15 cellular contexts compared by ENCODE assay signal in the genomic region with DNA sequence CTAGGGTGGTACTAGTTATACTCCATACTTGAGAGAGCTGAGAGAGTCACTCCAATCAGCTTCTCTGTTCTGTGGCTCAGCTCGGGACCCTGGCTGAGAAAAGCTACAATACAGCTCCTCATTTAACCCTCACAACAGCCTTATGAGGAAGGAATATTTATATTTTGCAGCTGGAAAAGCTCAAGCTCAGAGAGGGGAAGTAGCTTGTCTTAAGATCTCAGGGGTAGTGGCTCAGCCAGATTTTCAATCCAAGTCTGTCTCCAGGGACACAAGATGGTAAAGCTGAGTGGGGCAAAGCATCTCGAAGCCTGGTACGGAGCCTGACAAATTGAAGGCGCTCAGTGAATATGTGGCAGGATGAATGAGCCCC. TPM values are rescaled to one million over a fixed set of nuclear protein-coding genes. Genes with fewer than 3 reads are reported as not detected.
DNase-seq lines count a peak whose midpoint lies in the region; ATAC-seq and TF ChIP-seq lines count a peak whose summit lies in the region.
"Had no signal": no experiment of that assay in that cellular context is flagged by ENCODE, and none has a peak within 500 bp of the region (broad histone marks: within the 10 kb centered on the region; RNA-seq: fewer than 3 reads in every experiment).

No MANE protein-coding gene starts in this region.

- H3K9me3 Mint-ChIP-seq in activated CD8-positive, alpha-beta memory T cell treated with anti-CD3 and anti-CD28 coated beads, Interleukin-2, amount 10 ng/mL, durations not matched to agents 7 days and 5 days (ENCODE audit: low read depth): no peaks in the 10 kb centered on the region
- H3K9me3 Mint-ChIP-seq in T-helper 2 cell treated with Interferon-gamma antibody and Interleukin-4, amounts not matched to agents 5 μg/mL and 100 μg/mL, for 36 hours: no peaks in the 10 kb centered on the region

- in situ Hi-C loops in Panc1 (cut with HindIII; ENCODE audit: low pct_unique_long_range_greater_than_20kb, low sequenced_read_pairs): no loop called here

- intact Hi-C loops in Panc1 (cut with micrococcal nuclease; ENCODE audit: unreplicated experiment): no loop called here
- intact Hi-C loops in spleen (cut with DNase I; ENCODE audit: low total_unique reads): no loop called here

- H3K9me3 ChIP-seq in Panc1 (ENCODE audit: control insufficient read depth, insufficient read depth, low read depth, low read length) (no peaks in the 10 kb centered on the region), spleen (no peaks in the 10 kb centered on the region)
- H3K9me3 ChIP-seq: pancreas, tibial artery had no signal

- WGBS in spleen, 5 donors: 57 to 78% (median 70%) methylated on average over 4 of the region's 4 CpGs

- POLR2A ChIA-PET in Panc1 (lab: Charles Lee): no interaction called here

- H3K4me3 ChIP-seq in Panc1 (ENCODE audit: low read depth in 2 of 2, low read length in 2 of 2) (no peak overlapping the region), spleen (no peak overlapping the region)
- H3K4me3 ChIP-seq: lung, pancreas, tibial artery had no signal

- H3K4me1 ChIP-seq in Panc1 (ENCODE audit: control insufficient read depth, insufficient read depth, low read length): no peaks in the 10 kb centered on the region
- peaks cover 25 to 76% (median 54%) of the 10 kb centered on the region in 6 donors for H3K4me1 ChIP-seq in spleen

- no peak for ATAC-seq in activated CD8-positive, alpha-beta memory T cell treated with anti-CD3 and anti-CD28 coated beads, Interleukin-2, amount 10 ng/mL, durations not matched to agents 7 days and 5 days
- no peak for ATAC-seq in Panc1
- ATAC-seq: PC-3 had no signal

- no peaks in the 10 kb centered on the region for H3K27me3 Mint-ChIP-seq in activated CD8-positive, alpha-beta memory T cell treated with anti-CD3 and anti-CD28 coated beads, Interleukin-2, amount 10 ng/mL, durations not matched to agents 7 days and 5 days
- H3K27me3 Mint-ChIP-seq in T-helper 2 cell treated with Interferon-gamma antibody and Interleukin-4, amounts not matched to agents 5 μg/mL and 100 μg/mL, for 36 hours (ENCODE audit: low read depth): no peaks in the 10 kb centered on the region

- TF ChIP-seq CTCF in Panc1 (IDR thresholded peaks at IDR 0.05) (no peak), spleen (IDR thresholded peaks at IDR 0.05 in 8 of 11, conservative IDR thresholded peaks at IDR 0.05 in 3 of 11) (no peak)

- H3K36me3 ChIP-seq in Panc1 (ENCODE audit: control insufficient read depth, insufficient read depth, low read length) (peaks cover under 1% of the 10 kb centered on the region; the same call in 1 of the 2 replicates), spleen (peaks cover under 1 to 62% (median 13%) of the 10 kb centered on the region in 6 donors)

- H3K36me3 Mint-ChIP-seq in activated CD8-positive, alpha-beta memory T cell treated with anti-CD3 and anti-CD28 coated beads, Interleukin-2, amount 10 ng/mL, durations not matched to agents 7 days and 5 days: peaks cover 8% of the 10 kb centered on the region
- H3K36me3 Mint-ChIP-seq in T-helper 2 cell treated with Interferon-gamma antibody and Interleukin-4, amounts not matched to agents 5 μg/mL and 100 μg/mL, for 36 hours (ENCODE audit: low read depth): peaks cover 11% of the 10 kb centered on the region

- no peak for TF ChIP-seq POLR2A in spleen (IDR thresholded peaks at IDR 0.05)

- H3K27me3 ChIP-seq in Panc1 (ENCODE audit: control insufficient read depth, insufficient read depth, low read length): no peaks in the 10 kb centered on the region
- no peaks in the 10 kb centered on the region for H3K27me3 ChIP-seq in spleen (replicated peaks in 1 of 7)
- H3K27me3 ChIP-seq: pancreas, tibial artery had no signal

- no peak overlapping the region for H3K4me3 Mint-ChIP-seq in activated CD8-positive, alpha-beta memory T cell treated with anti-CD3 and anti-CD28 coated beads, Interleukin-2, amount 10 ng/mL, durations not matched to agents 7 days and 5 days
- no peak overlapping the region for H3K4me3 Mint-ChIP-seq in T-helper 2 cell treated with Interferon-gamma antibody and Interleukin-4, amounts not matched to agents 5 μg/mL and 100 μg/mL, for 36 hours

- CTCF ChIA-PET in activated CD8-positive, alpha-beta memory T cell treated with anti-CD3 and anti-CD28 coated beads, Interleukin-2, amount 10 ng/mL, durations not matched to agents 7 days and 5 days (lab: Charles Lee): interaction anchor here (0.9 to 7.5 kb wide), 12 partner anchors 10 to 92 kb away, joined by 3 to 66 read pairs (median 6); a partner anchor contains a TSS
- CTCF ChIA-PET in Panc1 (lab: Charles Lee): interaction anchor here (0.6 kb wide), 1 partner anchor 11 kb away, joined by 11 read pairs; no protein-coding TSS in a partner anchor

- H3K27ac Mint-ChIP-seq in activated CD8-positive, alpha-beta memory T cell treated with anti-CD3 and anti-CD28 coated beads, Interleukin-2, amount 10 ng/mL, durations not matched to agents 7 days and 5 days: peak overlapping the region; percentile 91
- no peak overlapping the region for H3K27ac Mint-ChIP-seq in T-helper 2 cell treated with Interferon-gamma antibody and Interleukin-4, amounts not matched to agents 5 μg/mL and 100 μg/mL, for 36 hours

- H3K4me1 Mint-ChIP-seq in activated CD8-positive, alpha-beta memory T cell treated with anti-CD3 and anti-CD28 coated beads, Interleukin-2, amount 10 ng/mL, durations not matched to agents 7 days and 5 days: peaks cover 47% of the 10 kb centered on the region
- H3K4me1 Mint-ChIP-seq in T-helper 2 cell treated with Interferon-gamma antibody and Interleukin-4, amounts not matched to agents 5 μg/mL and 100 μg/mL, for 36 hours (ENCODE audit: low read depth): peaks cover 29% of the 10 kb centered on the region

- H3K27ac ChIP-seq in Panc1 (ENCODE audit: low read length): no peak overlapping the region
- peak overlapping the region; percentile 31 for H3K27ac ChIP-seq in cingulate gyrus (ENCODE audit: low read depth, low read length)
- H3K27ac ChIP-seq in spleen: peak overlapping the region in 5 of 8 donors; percentile 12 to 57 (median 32)
- H3K27ac ChIP-seq: pancreas, tibial artery had no signal

- DNase-seq in activated CD8-positive, alpha-beta memory T cell treated with anti-CD3 and anti-CD28 coated beads, Interleukin-2, amount 10 ng/mL, durations not matched to agents 7 days and 5 days: no peak
- no peak for DNase-seq in activated CD8-positive, alpha-beta memory T cell treated with anti-CD3 and anti-CD28 coated beads for 24 hours
- DNase-seq in Panc1 (ENCODE audit: low read depth, low spot score) (no peak), spleen (no peak), HT-29 (ENCODE audit: low spot score) (no peak), hepatic stellate cell (ENCODE audit: low spot score) (no peak)
- no peak for DNase-seq in T-helper 2 cell treated with Interferon-gamma antibody and Interleukin-4, amounts not matched to agents 5 μg/mL and 100 μg/mL, for 36 hours (ENCODE audit: low spot score)
- DNase-seq: cortex of kidney, NCI-H345, pancreas, PC-3, tibial artery had no signal

- TSS peak; percentile 22 for BruUV-seq in Panc1 (replicated peaks; lab: Mats Ljungman, UMichigan)

RNA-seq across cellular contexts. Expression of a gene that starts 14.8 kb away (rescaled TPM):
- 100 to 1,000 TPM; 108 to 115 TPM for total RNA-seq in activated CD8-positive, alpha-beta memory T cell treated with anti-CD3 and anti-CD28 coated beads, Interleukin-2, amount 10 ng/mL, durations not matched to agents 7 days and 5 days
- total RNA-seq in Panc1 (2021; ENCODE audit: unreplicated experiment): 121 TPM
- 162 TPM for polyA plus RNA-seq in Panc1 (2012; ENCODE audit: insufficient read length)
- total RNA-seq in spleen: 100 to 1,000 TPM in 5 of 7 donors, 10 to 100 TPM in 2; 84.3 to 129 (median 113) TPM
- 10 to 100 TPM; 34.7 to 48.1 (median 38.5) TPM for polyA plus RNA-seq in spleen
- 45.6 and 57.4 TPM in 2 replicates for total RNA-seq in HT-29 (2014; rRNA removed; shearing (Covaris generic))

RNA-seq across cellular contexts. Expression of a gene that starts 15.4 kb away (rescaled TPM):
- total RNA-seq in activated CD8-positive, alpha-beta memory T cell treated with anti-CD3 and anti-CD28 coated beads, Interleukin-2, amount 10 ng/mL, durations not matched to agents 7 days and 5 days: 10 to 100 TPM; 48.5 to 58.6 TPM
- total RNA-seq in Panc1 (2021; ENCODE audit: unreplicated experiment) (73.3 TPM), spleen (10 to 100 TPM; 51.7 to 74.6 (median 57.7) TPM)
- polyA plus RNA-seq in Panc1 (2012; ENCODE audit: insufficient read length): 55.5 TPM
- 10 to 100 TPM; 33.2 to 71.5 (median 64.7) TPM for polyA plus RNA-seq in spleen
- 96.4 and 97.0 TPM in 2 replicates for total RNA-seq in HT-29 (2014; rRNA removed; shearing (Covaris generic))

RNA-seq across cellular contexts. Expression of a gene that starts 31.5 kb away (rescaled TPM):
- total RNA-seq in activated CD8-positive, alpha-beta memory T cell treated with anti-CD3 and anti-CD28 coated beads, Interleukin-2, amount 10 ng/mL, durations not matched to agents 7 days and 5 days: 10 to 100 TPM; 52.8 to 59.0 TPM
- total RNA-seq in Panc1 (2021; ENCODE audit: unreplicated experiment) (45.8 TPM), spleen (10 to 100 TPM; 25.6 to 49.9 (median 41.0) TPM)
- polyA plus RNA-seq in Panc1 (2012; ENCODE audit: insufficient read length): 80.7 TPM
- polyA plus RNA-seq in spleen: 10 to 100 TPM; 16.4 to 29.6 (median 20.5) TPM
- total RNA-seq in HT-29 (2014; rRNA removed; shearing (Covaris generic)): 61.3 and 81.8 TPM in 2 replicates

RNA-seq across cellular contexts. Expression of a gene that starts 31.9 kb away (rescaled TPM):
- under 1 TPM in 1 of 2 experiments, not detected in 1; 0.35 TPM for total RNA-seq in activated CD8-positive, alpha-beta memory T cell treated with anti-CD3 and anti-CD28 coated beads, Interleukin-2, amount 10 ng/mL, durations not matched to agents 7 days and 5 days
- total RNA-seq in Panc1 (2021; ENCODE audit: unreplicated experiment) (not detected), spleen (10 to 100 TPM; 17.7 to 73.7 (median 37.0) TPM)
- not detected for polyA plus RNA-seq in Panc1 (2012; ENCODE audit: insufficient read length)
- polyA plus RNA-seq in spleen: 100 to 1,000 TPM in 2 of 3 donors, 10 to 100 TPM in 1; 28.9 to 207 (median 127) TPM
- 0.13 and 0.25 TPM in 2 replicates for total RNA-seq in HT-29 (2014; rRNA removed; shearing (Covaris generic))
- total RNA-seq: fibroblast of lung, lung, pancreas, PC-3 had no signal
- polyA plus RNA-seq: fibroblast of lung had no signal

RNA-seq across cellular contexts. Expression of a gene that starts 45.7 kb away (rescaled TPM):
- not detected for total RNA-seq in activated CD8-positive, alpha-beta memory T cell treated with anti-CD3 and anti-CD28 coated beads, Interleukin-2, amount 10 ng/mL, durations not matched to agents 7 days and 5 days
- total RNA-seq in Panc1 (2021; ENCODE audit: unreplicated experiment) (not detected), spleen (100 to 1,000 TPM in 4 of 7 donors, 10 to 100 TPM in 3; 55.3 to 164 (median 106) TPM)
- not detected for polyA plus RNA-seq in Panc1 (2012; ENCODE audit: insufficient read length)
- polyA plus RNA-seq in spleen: 10 to 100 TPM in 2 of 3 donors, 1 to 10 TPM in 1; 2.4 to 36.8 (median 25.6) TPM
- total RNA-seq in HT-29 (2014; rRNA removed; shearing (Covaris generic)): not detected in 2 replicates
- total RNA-seq: fibroblast of lung, PC-3 had no signal
- polyA plus RNA-seq: fibroblast of lung, pancreas had no signal
